19 cellular contexts compared by ENCODE assay signal in the genomic region with DNA sequence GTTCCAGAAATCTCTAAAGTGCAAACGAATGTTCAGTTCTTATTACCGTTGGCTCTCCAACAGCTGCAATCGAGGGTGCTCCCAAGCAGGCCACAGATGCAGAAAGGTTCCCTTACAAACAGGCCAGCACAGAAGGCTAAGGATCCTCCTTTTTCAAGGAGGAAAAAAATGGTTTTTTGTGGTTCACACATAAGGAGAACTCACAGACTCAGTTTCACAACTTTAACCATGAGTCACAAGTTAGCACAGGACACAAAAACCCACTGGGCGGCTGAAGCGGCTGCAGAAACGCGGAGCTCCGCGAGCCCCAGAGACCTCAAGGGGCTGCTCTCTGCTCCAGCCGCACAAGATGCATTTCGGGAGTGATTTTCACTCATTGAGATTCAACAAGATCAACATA.
A peak's percentile ranks its signal among the peaks of the same experiment; 100 is the strongest.
DNase-seq lines count a peak whose midpoint lies in the region; ATAC-seq and TF ChIP-seq lines count a peak whose summit lies in the region.
"Had no signal": no experiment of that assay in that cellular context is flagged by ENCODE, and none has a peak within 500 bp of the region (broad histone marks: within the 10 kb centered on the region; RNA-seq: fewer than 3 reads in every experiment).

No MANE protein-coding gene starts in this region.

- DNase-seq in HL-60 (ENCODE audit: low read depth in 1 of 2, low spot score in 1 of 2) (peak; percentile 88), NOMO-1 treated with dmso at 0.1 percent for 144 hours (lab: John Stamatoyannopoulos, UW; ENCODE audit: unreplicated experiment) (peak; percentile 62), retina (peak; percentile 51), neuronal stem cell (ENCODE audit: low spot score) (no peak), kidney glomerular epithelial cell (lab: John Stamatoyannopoulos, UW) (no peak)
- DNase-seq in activated CD8-positive, alpha-beta memory T cell treated with anti-CD3 and anti-CD28 coated beads, Interleukin-2, amount 10 ng/mL, durations not matched to agents 7 days and 5 days, result no peak
- DNase-seq: ACHN, DMS153, EL, HFFc6, Karpas-422, NCI-H2107, NCI-H226, NCI-H526 treated with DMSO at 0.1 percent for 48 hours, SHP77, SW 1271 had no signal

- peak overlapping the region; percentile 29 for H3K27ac Mint-ChIP-seq in dendritic cell treated with granulocyte-macrophage colony-stimulating factor and Interleukin-4, amounts not matched to agents 40 ng/mL and 50 ng/mL, for 4 days
- no peak overlapping the region for H3K27ac Mint-ChIP-seq in activated CD8-positive, alpha-beta memory T cell treated with anti-CD3 and anti-CD28 coated beads, Interleukin-2, amount 10 ng/mL, durations not matched to agents 7 days and 5 days
- H3K27ac Mint-ChIP-seq: HFFc6 had no signal

- H3K9me3 ChIP-seq in neuronal stem cell (replicated peaks in 1 of 2; ENCODE audit: control insufficient read depth in 2 of 2, insufficient read depth in 1 of 2, low read depth in 1 of 2, low read length in 2 of 2), result no peaks in the 10 kb centered on the region

- peaks cover 0 to 12% of the 10 kb centered on the region in 2 donors for H3K4me1 ChIP-seq in neuronal stem cell (ENCODE audit: control insufficient read depth in 2 of 2, insufficient read depth in 1 of 2, low read depth in 1 of 2, low read length in 2 of 2)

- H3K27me3 Mint-ChIP-seq in dendritic cell treated with granulocyte-macrophage colony-stimulating factor and Interleukin-4, amounts not matched to agents 40 ng/mL and 50 ng/mL, for 4 days, result peaks cover 25% of the 10 kb centered on the region
- peaks cover 23% of the 10 kb centered on the region for H3K27me3 Mint-ChIP-seq in activated CD8-positive, alpha-beta memory T cell treated with anti-CD3 and anti-CD28 coated beads, Interleukin-2, amount 10 ng/mL, durations not matched to agents 7 days and 5 days

- peaks cover 0 to 2% of the 10 kb centered on the region in 2 donors for H3K36me3 ChIP-seq in neuronal stem cell (replicated peaks in 1 of 2; ENCODE audit: control insufficient read depth in 2 of 2, insufficient read depth in 2 of 2, low read length in 2 of 2)

- no peak overlapping the region for H3K4me3 Mint-ChIP-seq in dendritic cell treated with granulocyte-macrophage colony-stimulating factor and Interleukin-4, amounts not matched to agents 40 ng/mL and 50 ng/mL, for 4 days
- H3K4me3 Mint-ChIP-seq in activated CD8-positive, alpha-beta memory T cell treated with anti-CD3 and anti-CD28 coated beads, Interleukin-2, amount 10 ng/mL, durations not matched to agents 7 days and 5 days, result no peak overlapping the region
- H3K4me3 Mint-ChIP-seq: HFFc6 had no signal

- no peaks in the 10 kb centered on the region for H3K9me3 Mint-ChIP-seq in dendritic cell treated with granulocyte-macrophage colony-stimulating factor and Interleukin-4, amounts not matched to agents 40 ng/mL and 50 ng/mL, for 4 days
- no peaks in the 10 kb centered on the region for H3K9me3 Mint-ChIP-seq in activated CD8-positive, alpha-beta memory T cell treated with anti-CD3 and anti-CD28 coated beads, Interleukin-2, amount 10 ng/mL, durations not matched to agents 7 days and 5 days (ENCODE audit: low read depth)
- H3K9me3 Mint-ChIP-seq: HFFc6 had no signal

- H2BK5ac ChIP-seq in neuronal stem cell (ENCODE audit: low read length), result no peak overlapping the region

- no peak overlapping the region for H3K23ac ChIP-seq in neuronal stem cell (ENCODE audit: low read depth, low read length, poor library complexity)

- no peak overlapping the region for H3K9ac ChIP-seq in neuronal stem cell (ENCODE audit: low read depth, low read length, poor library complexity)

- TF ChIP-seq CTCF in HL-60 (IDR thresholded peaks at IDR 0.05; ENCODE audit: insufficient read depth, low read length), result no peak

- no peak overlapping the region for H2BK120ac ChIP-seq in neuronal stem cell (ENCODE audit: low read depth, low read length)

- no peak overlapping the region for H2BK12ac ChIP-seq in neuronal stem cell (ENCODE audit: low read length)

- intact Hi-C loops in dendritic cell treated with granulocyte-macrophage colony-stimulating factor and Interleukin-4, amounts not matched to agents 40 ng/mL and 50 ng/mL, for 4 days (cut with micrococcal nuclease), result no loop called here

- no peak overlapping the region for H4K8ac ChIP-seq in neuronal stem cell (ENCODE audit: low read depth, low read length)

- H3K36me3 Mint-ChIP-seq in dendritic cell treated with granulocyte-macrophage colony-stimulating factor and Interleukin-4, amounts not matched to agents 40 ng/mL and 50 ng/mL, for 4 days (ENCODE audit: low read depth), result no peaks in the 10 kb centered on the region
- H3K36me3 Mint-ChIP-seq in activated CD8-positive, alpha-beta memory T cell treated with anti-CD3 and anti-CD28 coated beads, Interleukin-2, amount 10 ng/mL, durations not matched to agents 7 days and 5 days, result no peaks in the 10 kb centered on the region

- no peak overlapping the region for H3K14ac ChIP-seq in neuronal stem cell (ENCODE audit: low read length)

- no peak overlapping the region for H3K18ac ChIP-seq in neuronal stem cell (ENCODE audit: low read length)

- ATAC-seq in SK-N-SH treated with all-trans-retinoic acid at 6 μM for 48 hours, result no peak
- ATAC-seq in activated CD8-positive, alpha-beta memory T cell treated with anti-CD3 and anti-CD28 coated beads, Interleukin-2, amount 10 ng/mL, durations not matched to agents 7 days and 5 days, result no peak
- ATAC-seq: Panc1 had no signal

- no peaks in the 10 kb centered on the region for H3K27me3 ChIP-seq in HL-60 (ENCODE audit: insufficient read depth, poor library complexity, severe bottlenecking)
- H3K27me3 ChIP-seq in neuronal stem cell (ENCODE audit: control insufficient read depth in 3 of 3, insufficient read depth in 3 of 3, low read depth in 1 of 3, low read length in 3 of 3), result peaks cover 0 to 19% (median 3%) of the 10 kb centered on the region in 3 experiments

- H2AFZ ChIP-seq in neuronal stem cell (ENCODE audit: low read length), result no peak overlapping the region

- H3K4me2 ChIP-seq in neuronal stem cell (ENCODE audit: insufficient read depth, low read length, poor library complexity, severe bottlenecking), result no peak overlapping the region

- H3K79me1 ChIP-seq in neuronal stem cell (ENCODE audit: low read depth, low read length), result peaks cover 3% of the 10 kb centered on the region

- H3K27ac ChIP-seq in HL-60 (replicated peaks) (peak overlapping the region; percentile 65), neuronal stem cell (replicated peaks; ENCODE audit: low read length) (no peak overlapping the region)

- no peak overlapping the region for H4K91ac ChIP-seq in neuronal stem cell (ENCODE audit: low read depth, low read length, poor library complexity)

- H3K4me3 ChIP-seq in HL-60 (replicated peaks; ENCODE audit: insufficient read depth, low read length) (no peak overlapping the region), neuronal stem cell (ENCODE audit: low read length in 2 of 2) (no peak overlapping the region)

- CTCF ChIA-PET in activated CD8-positive, alpha-beta memory T cell treated with anti-CD3 and anti-CD28 coated beads, Interleukin-2, amount 10 ng/mL, durations not matched to agents 7 days and 5 days (lab: Charles Lee), result no interaction called here

- H3K4me1 Mint-ChIP-seq in dendritic cell treated with granulocyte-macrophage colony-stimulating factor and Interleukin-4, amounts not matched to agents 40 ng/mL and 50 ng/mL, for 4 days (ENCODE audit: low read depth), result peaks cover 40% of the 10 kb centered on the region
- no peaks in the 10 kb centered on the region for H3K4me1 Mint-ChIP-seq in activated CD8-positive, alpha-beta memory T cell treated with anti-CD3 and anti-CD28 coated beads, Interleukin-2, amount 10 ng/mL, durations not matched to agents 7 days and 5 days

- H2BK15ac ChIP-seq in neuronal stem cell (ENCODE audit: low read length), result no peak overlapping the region

- no CpG with 5 or more reads among the region's 11 CpGs for WGBS in neuronal stem cell (ENCODE audit: extremely low coverage in 2 of 2, insufficient read length in 2 of 2, insufficient replicate concordance in 1 of 2), 2 donors

- no peak overlapping the region for H3K4ac ChIP-seq in neuronal stem cell (ENCODE audit: low read length)

- no peak overlapping the region for H2AK5ac ChIP-seq in neuronal stem cell (ENCODE audit: low read depth, low read length)

TF ChIP-seq in SK-N-SH treated with all-trans-retinoic acid at 6 μM for 48 hours, 23 proteins besides CTCF, POLR2A, EP300 and RAD21:
- no peak for TF ChIP-seq CSDC2 (CRISPR knock-in tag; IDR thresholded peaks at IDR 0.05)
- TF ChIP-seq, protein P1, sequence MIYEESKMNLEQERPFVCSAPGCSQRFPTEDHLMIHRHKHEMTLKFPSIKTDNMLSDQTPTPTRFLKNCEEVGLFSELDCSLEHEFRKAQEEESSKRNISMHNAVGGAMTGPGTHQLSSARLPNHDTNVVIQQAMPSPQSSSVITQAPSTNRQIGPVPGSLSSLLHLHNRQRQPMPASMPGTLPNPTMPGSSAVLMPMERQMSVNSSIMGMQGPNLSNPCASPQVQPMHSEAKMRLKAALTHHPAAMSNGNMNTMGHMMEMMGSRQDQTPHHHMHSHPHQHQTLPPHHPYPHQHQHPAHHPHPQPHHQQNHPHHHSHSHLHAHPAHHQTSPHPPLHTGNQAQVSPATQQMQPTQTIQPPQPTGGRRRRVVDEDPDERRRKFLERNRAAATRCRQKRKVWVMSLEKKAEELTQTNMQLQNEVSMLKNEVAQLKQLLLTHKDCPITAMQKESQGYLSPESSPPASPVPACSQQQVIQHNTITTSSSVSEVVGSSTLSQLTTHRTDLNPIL (CRISPR knock-in tag; IDR thresholded peaks at IDR 0.05; ENCODE audit: low read depth), result no peak
- TF ChIP-seq, protein P2, sequence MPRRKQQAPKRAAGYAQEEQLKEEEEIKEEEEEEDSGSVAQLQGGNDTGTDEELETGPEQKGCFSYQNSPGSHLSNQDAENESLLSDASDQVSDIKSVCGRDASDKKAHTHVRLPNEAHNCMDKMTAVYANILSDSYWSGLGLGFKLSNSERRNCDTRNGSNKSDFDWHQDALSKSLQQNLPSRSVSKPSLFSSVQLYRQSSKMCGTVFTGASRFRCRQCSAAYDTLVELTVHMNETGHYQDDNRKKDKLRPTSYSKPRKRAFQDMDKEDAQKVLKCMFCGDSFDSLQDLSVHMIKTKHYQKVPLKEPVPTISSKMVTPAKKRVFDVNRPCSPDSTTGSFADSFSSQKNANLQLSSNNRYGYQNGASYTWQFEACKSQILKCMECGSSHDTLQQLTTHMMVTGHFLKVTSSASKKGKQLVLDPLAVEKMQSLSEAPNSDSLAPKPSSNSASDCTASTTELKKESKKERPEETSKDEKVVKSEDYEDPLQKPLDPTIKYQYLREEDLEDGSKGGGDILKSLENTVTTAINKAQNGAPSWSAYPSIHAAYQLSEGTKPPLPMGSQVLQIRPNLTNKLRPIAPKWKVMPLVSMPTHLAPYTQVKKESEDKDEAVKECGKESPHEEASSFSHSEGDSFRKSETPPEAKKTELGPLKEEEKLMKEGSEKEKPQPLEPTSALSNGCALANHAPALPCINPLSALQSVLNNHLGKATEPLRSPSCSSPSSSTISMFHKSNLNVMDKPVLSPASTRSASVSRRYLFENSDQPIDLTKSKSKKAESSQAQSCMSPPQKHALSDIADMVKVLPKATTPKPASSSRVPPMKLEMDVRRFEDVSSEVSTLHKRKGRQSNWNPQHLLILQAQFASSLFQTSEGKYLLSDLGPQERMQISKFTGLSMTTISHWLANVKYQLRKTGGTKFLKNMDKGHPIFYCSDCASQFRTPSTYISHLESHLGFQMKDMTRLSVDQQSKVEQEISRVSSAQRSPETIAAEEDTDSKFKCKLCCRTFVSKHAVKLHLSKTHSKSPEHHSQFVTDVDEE (CRISPR knock-in tag; IDR thresholded peaks at IDR 0.05), result no peak

Comparison
In these comparisons a context has a peak if more than half of its experiments do, and no peak if none do; other contexts are left out.
1. DNase-seq: peak in HL-60 (2 of 2), NOMO-1 treated with dmso at 0.1 percent for 144 hours (single experiment) and retina (single experiment); none in neuronal stem cell (single experiment), kidney glomerular epithelial cell (single experiment) and activated CD8-positive, alpha-beta memory T cell treated with anti-CD3 and anti-CD28 coated beads, Interleukin-2, amount 10 ng/mL, durations not matched to agents 7 days and 5 days (single experiment).